8 cellular contexts compared by ENCODE assay signal in genomic region chr16:31094088-31094423, GRCh38. TPM values are rescaled to one million over a fixed set of nuclear protein-coding genes. Genes with fewer than 3 reads are reported as not detected.
DNase-seq lines count a peak whose midpoint lies in the region; ATAC-seq, FAIRE-seq and TF ChIP-seq lines count a peak whose summit lies in the region.

No MANE protein-coding gene starts in this region.

- H3K4me3 ChIP-seq in DOHH2 (ENCODE audit: low read length), result peak overlapping the region; percentile 88
- H3K4me3 ChIP-seq in thymus (ENCODE audit: low read length), result peak overlapping the region; percentile 90

- H3K79me2 ChIP-seq in DOHH2 (ENCODE audit: control insufficient read depth, low read length), result peaks cover 30% of the 10 kb centered on the region

- 2% methylated on average over 20 of the region's 20 CpGs for WGBS in thymus

- peaks cover 22% of the 10 kb centered on the region for H3K36me3 Mint-ChIP-seq in MCF 10A (ENCODE audit: insufficient read depth, unreplicated experiment)

- no peak for FAIRE-seq in D721Med (lab: Jason Lieb, UNC)

- H3K36me3 ChIP-seq in DOHH2 (ENCODE audit: control insufficient read depth, low read length) (peaks cover 16% of the 10 kb centered on the region), thymus (ENCODE audit: control insufficient read depth, insufficient read depth) (peaks cover 19% of the 10 kb centered on the region)

- no peaks in the 10 kb centered on the region for H3F3A ChIP-seq in DOHH2 (ENCODE audit: control insufficient read depth, insufficient read depth)

- peak overlapping the region; percentile 91 for H3K4me2 ChIP-seq in DOHH2 (ENCODE audit: low read length)

- peaks cover 16% of the 10 kb centered on the region for H3K4me1 ChIP-seq in DOHH2 (ENCODE audit: control insufficient read depth, low read length)
- peaks cover 10% of the 10 kb centered on the region for H3K4me1 ChIP-seq in thymus (ENCODE audit: control insufficient read depth, insufficient read depth, low read length)

- H3K27me3 ChIP-seq in DOHH2 (ENCODE audit: control insufficient read depth, low read length), result no peaks in the 10 kb centered on the region
- H3K27me3 ChIP-seq in thymus (ENCODE audit: control insufficient read depth, insufficient read depth), result no peaks in the 10 kb centered on the region

- no peaks in the 10 kb centered on the region for H4K20me1 ChIP-seq in DOHH2 (ENCODE audit: control insufficient read depth, insufficient read depth, low read depth, low read length)

- H3K27me3 Mint-ChIP-seq in MCF 10A (ENCODE audit: insufficient read depth, unreplicated experiment), result no peaks in the 10 kb centered on the region

- DNase-seq in HT-29 (ENCODE audit: low spot score) (peak; percentile 22), MCF 10A (ENCODE audit: unreplicated experiment) (no peak), left lobe of liver (ENCODE audit: low spot score) (no peak), cortex of kidney (lab: John Stamatoyannopoulos, UW) (no peak), D721Med (ENCODE audit: insufficient read length, low spot score) (no peak), SKM-1 (lab: John Stamatoyannopoulos, UW; ENCODE audit: unreplicated experiment) (no peak)

- intact Hi-C loops in MCF 10A (cut with micrococcal nuclease), result loop anchor here (2.0 kb wide), 1 partner anchor 19 kb away; the partner anchor contains the start of genes ZNF646 and ZNF668

- H3K9me3 ChIP-seq in DOHH2 (ENCODE audit: control insufficient read depth, insufficient read depth, low read length) (no peaks in the 10 kb centered on the region), thymus (ENCODE audit: control insufficient read depth) (no peaks in the 10 kb centered on the region)

- H3K27ac Mint-ChIP-seq in MCF 10A (ENCODE audit: low read depth, unreplicated experiment), result peak overlapping the region; percentile 77

- POLR2A ChIA-PET in MCF 10A (lab: Yijun Ruan, JAX), result interaction anchor here (0.5 to 6.5 kb wide), 15 partner anchors 20 to 364 kb away, joined by 3 to 78 read pairs (median 3); partner anchors contain the start of genes FUS, KAT8, PRSS8 and STX4

- no peaks in the 10 kb centered on the region for H3K9me2 ChIP-seq in DOHH2 (replicated peaks; ENCODE audit: control insufficient read depth, low read length)

- TSS peak; percentile 21 for BruUV-seq in MCF 10A (replicated peaks; lab: Mats Ljungman, UMichigan)

- H3K4me1 Mint-ChIP-seq in MCF 10A (ENCODE audit: insufficient read depth, unreplicated experiment), result peaks cover 12% of the 10 kb centered on the region

- TF ChIP-seq CTCF in DOHH2 (IDR thresholded peaks at IDR 0.05; ENCODE audit: low read depth, low read length, poor library complexity, severe bottlenecking), result no peak
- no peak for TF ChIP-seq CTCF in MCF 10A (IDR thresholded peaks at IDR 0.05; ENCODE audit: unreplicated experiment)
- TF ChIP-seq CTCF in D721Med (IDR thresholded peaks at IDR 0.05; ENCODE audit: insufficient read depth, missing control alignments), result no peak

- CTCF ChIA-PET in MCF 10A (lab: Yijun Ruan, JAX), result interaction anchor here (0.7 to 5.2 kb wide), 4 partner anchors 11 to 365 kb away, joined by 3 to 27 read pairs (median 4); partner anchors contain the start of genes ARMC5 and HSD3B7

- peak overlapping the region; percentile 85 for H3K4me3 Mint-ChIP-seq in MCF 10A (ENCODE audit: unreplicated experiment)

- peak; percentile 19 for ATAC-seq in left lobe of liver

- H3K27ac ChIP-seq in DOHH2 (ENCODE audit: low read depth, low read length), result peak overlapping the region; percentile 70
- peak overlapping the region; percentile 97 for H3K27ac ChIP-seq in thymus (ENCODE audit: low read depth)

- no peaks in the 10 kb centered on the region for H3K9me3 Mint-ChIP-seq in MCF 10A (ENCODE audit: unreplicated experiment)

RNA-seq across cellular contexts. Expression of gene VKORC1, which starts 0.5 kb away (rescaled TPM):
- 72.3 and 74.4 TPM in 2 replicates for total RNA-seq in HT-29 (2014; rRNA removed; shearing (Covaris generic))
- total RNA-seq in MCF 10A (2022) (64.7 and 66.3 TPM in 2 replicates), left lobe of liver (101 TPM)
- polyA plus RNA-seq in thymus, result 48.7 TPM

RNA-seq across cellular contexts. Expression of gene PRSS53, which starts 5.3 kb away (rescaled TPM):
- total RNA-seq in HT-29 (2014; rRNA removed; shearing (Covaris generic)), result 1.3 and 3.7 TPM in 2 replicates
- total RNA-seq in MCF 10A (2022) (4.4 and 5.5 TPM in 2 replicates), left lobe of liver (4.4 TPM)
- polyA plus RNA-seq in thymus, result 2.9 TPM

RNA-seq across cellular contexts. Expression of gene BCKDK, which starts 14.1 kb away (rescaled TPM):
- total RNA-seq in HT-29 (2014; rRNA removed; shearing (Covaris generic)), result 53.2 and 56.3 TPM in 2 replicates
- total RNA-seq in MCF 10A (2022) (31.7 and 41.0 TPM in 2 replicates), left lobe of liver (42.7 TPM)
- polyA plus RNA-seq in thymus, result 16.7 TPM

RNA-seq across cellular contexts. Expression of gene ZNF646, which starts 19.8 kb away (rescaled TPM):
- 18.4 and 22.0 TPM in 2 replicates for total RNA-seq in HT-29 (2014; rRNA removed; shearing (Covaris generic))
- total RNA-seq in MCF 10A (2022) (12.6 and 15.2 TPM in 2 replicates), left lobe of liver (6.7 TPM)
- polyA plus RNA-seq in thymus, result 8.1 TPM

RNA-seq across cellular contexts. Expression of gene ZNF668, which starts 20.0 kb away (rescaled TPM):
- 21.6 and 29.8 TPM in 2 replicates for total RNA-seq in HT-29 (2014; rRNA removed; shearing (Covaris generic))
- total RNA-seq in MCF 10A (2022) (11.9 and 15.1 TPM in 2 replicates), left lobe of liver (3.6 TPM)
- 7.1 TPM for polyA plus RNA-seq in thymus
